In the genomic region with DNA sequence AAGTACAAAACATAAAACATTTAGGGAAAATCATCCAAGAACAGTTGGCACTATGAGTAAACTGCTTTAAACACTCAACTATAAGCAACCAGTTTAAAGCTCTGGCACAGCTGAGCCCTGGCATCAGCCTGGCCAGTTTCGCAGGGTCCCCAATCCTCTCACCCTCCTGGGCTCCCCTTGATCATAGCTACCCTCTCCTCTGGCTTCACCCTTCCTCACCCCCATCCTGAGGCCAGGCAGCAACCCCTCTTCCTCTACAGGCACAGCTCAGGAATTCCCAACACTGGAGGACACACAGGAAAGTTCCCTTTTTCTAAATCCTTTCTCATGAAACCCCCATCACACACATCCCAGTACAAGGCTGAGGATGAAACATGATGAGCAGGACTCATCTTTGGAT, we compare ENCODE assay signal across 19 cellular contexts.
"Had no signal": no experiment of that assay in that cellular context is flagged by ENCODE, and none has a peak within 500 bp of the region (broad histone marks: within the 10 kb centered on the region; RNA-seq: fewer than 3 reads in every experiment).

No MANE protein-coding gene starts in this region.

- DNase-seq: KBM-7, MV-4-11, NCI-H1048, NCI-H1105, NCI-H1417, NCI-H1436 treated with DMSO at 0.1 percent for 48 hours, NCI-H1694, NCI-H187 treated with DMSO at 0.1 percent for 48 hours, NCI-H2029 treated with DMSO at 0.1 percent for 48 hours, NCI-H2171 treated with DMSO at 0.1 percent for 48 hours, NCI-H345, NCI-H510A, NCI-H524 treated with DMSO at 0.1 percent for 48 hours, NCI-H774, Right ventricle myocardium superior, RPMI8226, SIG-M5 had no signal

- H3K4me1 ChIP-seq: SJSA1 had no signal

- H3K36me3 ChIP-seq: SJSA1 had no signal

- H3K27ac ChIP-seq: SJSA1, SK-N-MC had no signal

- H3K4me3 ChIP-seq: SJSA1, SK-N-MC had no signal

- H3K9me3 ChIP-seq: SJSA1 had no signal

- H3K27me3 ChIP-seq: SJSA1 had no signal
